ENCODE assay signal across 8 cellular contexts in genomic region chr1:110584045-110584444, GRCh38. TPM values are rescaled to one million over a fixed set of nuclear protein-coding genes. Genes with fewer than 3 reads are reported as not detected.
"Had no signal": no experiment of that assay in that cellular context is flagged by ENCODE, and none has a peak within 500 bp of the region (broad histone marks: within the 10 kb centered on the region; RNA-seq: fewer than 3 reads in every experiment).

No MANE protein-coding gene starts in this region.

- H3K4me2 ChIP-seq: GM23338 had no signal

- H3K9me3 Mint-ChIP-seq: IgD-negative memory B cell had no signal

- H3K27ac ChIP-seq: HL-60 had no signal

- H3K27ac Mint-ChIP-seq: GM23338, H9, IgD-negative memory B cell had no signal

- H2AFZ ChIP-seq: GM23338 had no signal

- ATAC-seq: GM23338, HepG2 had no signal

- H3K4me1 Mint-ChIP-seq: GM23338, H9, IgD-negative memory B cell had no signal

- H3K4me3 ChIP-seq: GM23338 had no signal

- H3K4me3 Mint-ChIP-seq: GM23338, H9, IgD-negative memory B cell had no signal

- DNase-seq: H9, HCEC 1CT, KBM-7 had no signal

RNA-seq across cellular contexts. Expression of gene KCNA2, which starts 22.1 kb away (rescaled TPM):
- total RNA-seq: HepG2, HT1080 had no signal
